ENCODE assay signal across 1 cellular context in genomic region chr12:6567112-6567680, GRCh38.
A peak's percentile ranks its signal among the peaks of the same experiment; 100 is the strongest.
TF ChIP-seq lines count a peak whose summit lies in the region.

No MANE protein-coding gene starts in this region.

TF ChIP-seq in K562, 482 proteins besides CTCF, POLR2A, EP300 and RAD21:
- TF ChIP-seq ZBTB17 (CRISPR knock-in tag; IDR thresholded peaks at IDR 0.05) (no peak), VEZF1 (CRISPR knock-in tag; IDR thresholded peaks at IDR 0.05) (0 out of 2 replicates have a peak, but pooled peaks have one; percentile 6)
